In genomic region chr6:151160869-151161268, GRCh38 we compare ENCODE assay signal across 13 cellular contexts.
DNase-seq lines count a peak whose midpoint lies in the region; ATAC-seq and TF ChIP-seq lines count a peak whose summit lies in the region.
"Had no signal": no experiment of that assay in that cellular context is flagged by ENCODE, and none has a peak within 500 bp of the region (broad histone marks: within the 10 kb centered on the region; RNA-seq: fewer than 3 reads in every experiment).

No MANE protein-coding gene starts in this region.

- no peaks in the 10 kb centered on the region for H3K4me1 Mint-ChIP-seq in activated T-helper 1 cell treated with anti-CD3 and anti-CD28 coated beads, Interleukin-12 subunit alpha, Interleukin-12 subunit beta, Interleukin-2, Interleukin-4 antibody, amounts not matched to agents 30 ng/mL and 10 ng/mL and 1 ng/mL, durations not matched to agents 14 hours and 24 hours and 36 hours (ENCODE audit: low read depth)

- H3K27ac Mint-ChIP-seq in activated T-helper 1 cell treated with anti-CD3 and anti-CD28 coated beads, Interleukin-12 subunit alpha, Interleukin-12 subunit beta, Interleukin-2, Interleukin-4 antibody, amounts not matched to agents 30 ng/mL and 10 ng/mL and 1 ng/mL, durations not matched to agents 14 hours and 24 hours and 36 hours, result no peak overlapping the region
- H3K27ac Mint-ChIP-seq: activated naive CD4-positive, alpha-beta T cell treated with anti-CD3 and anti-CD28 coated beads, Interleukin-2, amount 50 U/mL, for 72 hours had no signal

- H3K9me2 ChIP-seq in PC-9 (ENCODE audit: insufficient read depth), result no peaks in the 10 kb centered on the region

- no peak overlapping the region for H3K27ac ChIP-seq in PC-9
- H3K27ac ChIP-seq in dorsolateral prefrontal cortex, result no peak overlapping the region
- H3K27ac ChIP-seq: 22Rv1 had no signal

- H3K27me3 ChIP-seq in PC-9 (ENCODE audit: insufficient read depth, low read depth) (no peaks in the 10 kb centered on the region), skeletal muscle satellite cell (ENCODE audit: control insufficient read depth, insufficient read depth, low read length) (no peaks in the 10 kb centered on the region), dorsolateral prefrontal cortex (no peaks in the 10 kb centered on the region)

- H3K36me3 Mint-ChIP-seq in activated T-helper 1 cell treated with anti-CD3 and anti-CD28 coated beads, Interleukin-12 subunit alpha, Interleukin-12 subunit beta, Interleukin-2, Interleukin-4 antibody, amounts not matched to agents 30 ng/mL and 10 ng/mL and 1 ng/mL, durations not matched to agents 14 hours and 24 hours and 36 hours (ENCODE audit: low read depth), result no peaks in the 10 kb centered on the region
- H3K36me3 Mint-ChIP-seq: activated naive CD4-positive, alpha-beta T cell treated with anti-CD3 and anti-CD28 coated beads, Interleukin-2, amount 50 U/mL, for 72 hours had no signal

- peak; percentile 14 for DNase-seq in DMS 273 (lab: John Stamatoyannopoulos, UW; ENCODE audit: unreplicated experiment)
- DNase-seq in DMS 273 treated with DMSO at 0.1 percent for 48 hours (lab: John Stamatoyannopoulos, UW), result no peak
- peak; percentile 37 to 71 for DNase-seq in PC-9
- DNase-seq in iris pigment epithelial cell (ENCODE audit: low read depth), result peak; percentile 49
- no peak for DNase-seq in dorsolateral prefrontal cortex
- DNase-seq in activated T-helper 1 cell treated with anti-CD3 and anti-CD28 coated beads, Interleukin-12 subunit alpha, Interleukin-12 subunit beta, Interleukin-2, Interleukin-4 antibody, amounts not matched to agents 30 ng/mL and 10 ng/mL and 1 ng/mL, durations not matched to agents 14 hours and 24 hours and 36 hours (ENCODE audit: low spot score), result no peak
- DNase-seq: activated CD4-positive, alpha-beta T cell treated with anti-CD3 and anti-CD28 coated beads, Interleukin-2, amount 50 U/mL, for 4 hours; NCI-H226; retina had no signal

- CTCF ChIA-PET in PC-9 (lab: Charles Lee), result interaction anchor here (0.6 kb wide), 1 partner anchor 443 kb away, joined by 3 read pairs; no protein-coding TSS in a partner anchor

- TF ChIP-seq CTCF in PC-9 (conservative IDR thresholded peaks at IDR 0.05), result no peak
- no peak for TF ChIP-seq CTCF in dorsolateral prefrontal cortex (IDR thresholded peaks at IDR 0.05 in 54 of 56, conservative IDR thresholded peaks at IDR 0.05 in 2 of 56; ENCODE audit: low read depth in 1 of 56, partially characterized antibody in 56 of 56)

- H3K4me3 Mint-ChIP-seq in activated T-helper 1 cell treated with anti-CD3 and anti-CD28 coated beads, Interleukin-12 subunit alpha, Interleukin-12 subunit beta, Interleukin-2, Interleukin-4 antibody, amounts not matched to agents 30 ng/mL and 10 ng/mL and 1 ng/mL, durations not matched to agents 14 hours and 24 hours and 36 hours, result no peak overlapping the region

- no peaks in the 10 kb centered on the region for H3F3A ChIP-seq in PC-9 (ENCODE audit: insufficient read depth, low read depth)

- H3K9ac ChIP-seq in skeletal muscle satellite cell (ENCODE audit: low read depth, low read length), result no peak overlapping the region

- ATAC-seq in HG03135 (IDR thresholded peaks at IDR 0.05; ENCODE audit: unreplicated experiment), result no peak
- ATAC-seq: activated naive CD4-positive, alpha-beta T cell treated with anti-CD3 and anti-CD28 coated beads, Interleukin-2, amount 50 U/mL, for 72 hours had no signal

- intact Hi-C loops in PC-9 (cut with micrococcal nuclease; ENCODE audit: unreplicated experiment), result no loop called here
- intact Hi-C loops in dorsolateral prefrontal cortex (cut with DNase I), result no loop called here
- intact Hi-C loops in activated T-helper 1 cell treated with anti-CD3 and anti-CD28 coated beads, Interleukin-12 subunit alpha, Interleukin-12 subunit beta, Interleukin-2, Interleukin-4 antibody, amounts not matched to agents 30 ng/mL and 10 ng/mL and 1 ng/mL, durations not matched to agents 14 hours and 24 hours and 36 hours (cut with micrococcal nuclease), result no loop called here

- H3K4me3 ChIP-seq in PC-9 (no peak overlapping the region), skeletal muscle satellite cell (ENCODE audit: low read length) (no peak overlapping the region), dorsolateral prefrontal cortex (no peak overlapping the region)

- POLR2A ChIA-PET in PC-9 (lab: Charles Lee; ENCODE audit: unreplicated experiment), result no interaction called here

- H3K4me1 ChIP-seq in PC-9 (replicated peaks; ENCODE audit: insufficient read depth) (no peaks in the 10 kb centered on the region), skeletal muscle satellite cell (ENCODE audit: control insufficient read depth, insufficient read depth, low read length) (peaks cover 7% of the 10 kb centered on the region)

- no peaks in the 10 kb centered on the region for H3K79me2 ChIP-seq in PC-9 (ENCODE audit: low read depth)

- BruUV-seq in PC-9 (replicated peaks; lab: Mats Ljungman, UMichigan), result no TSS peak

- no peak overlapping the region for H2AFZ ChIP-seq in PC-9

- no peaks in the 10 kb centered on the region for H3K9me3 Mint-ChIP-seq in activated T-helper 1 cell treated with anti-CD3 and anti-CD28 coated beads, Interleukin-12 subunit alpha, Interleukin-12 subunit beta, Interleukin-2, Interleukin-4 antibody, amounts not matched to agents 30 ng/mL and 10 ng/mL and 1 ng/mL, durations not matched to agents 14 hours and 24 hours and 36 hours
- H3K9me3 Mint-ChIP-seq: activated naive CD4-positive, alpha-beta T cell treated with anti-CD3 and anti-CD28 coated beads, Interleukin-2, amount 50 U/mL, for 72 hours had no signal

- peaks cover 3% of the 10 kb centered on the region for H3K27me3 Mint-ChIP-seq in activated T-helper 1 cell treated with anti-CD3 and anti-CD28 coated beads, Interleukin-12 subunit alpha, Interleukin-12 subunit beta, Interleukin-2, Interleukin-4 antibody, amounts not matched to agents 30 ng/mL and 10 ng/mL and 1 ng/mL, durations not matched to agents 14 hours and 24 hours and 36 hours (ENCODE audit: insufficient read depth)

- H3K4me2 ChIP-seq in PC-9, result no peak overlapping the region
- peak overlapping the region; percentile 62 for H3K4me2 ChIP-seq in skeletal muscle satellite cell (ENCODE audit: low read length)

- H3K9me3 ChIP-seq in PC-9 (ENCODE audit: insufficient read depth, low read depth), result no peaks in the 10 kb centered on the region
- no peaks in the 10 kb centered on the region for H3K9me3 ChIP-seq in skeletal muscle satellite cell (replicated peaks; ENCODE audit: low read length)

- H3K36me3 ChIP-seq in PC-9 (ENCODE audit: low read depth) (no peaks in the 10 kb centered on the region), skeletal muscle satellite cell (ENCODE audit: insufficient read depth, low read length) (no peaks in the 10 kb centered on the region)

- H4K20me1 ChIP-seq in PC-9 (ENCODE audit: insufficient read depth), result no peaks in the 10 kb centered on the region

Comparison
In these comparisons a context has a peak if more than half of its experiments do, and no peak if none do; other contexts are left out.
1. DNase-seq: peak in DMS 273 (single experiment), PC-9 (2 of 2) and iris pigment epithelial cell (single experiment); none in DMS 273 treated with DMSO at 0.1 percent for 48 hours (single experiment), dorsolateral prefrontal cortex (0 of 10) and activated T-helper 1 cell treated with anti-CD3 and anti-CD28 coated beads, Interleukin-12 subunit alpha, Interleukin-12 subunit beta, Interleukin-2, Interleukin-4 antibody, amounts not matched to agents 30 ng/mL and 10 ng/mL and 1 ng/mL, durations not matched to agents 14 hours and 24 hours and 36 hours (single experiment).